ENCODE assay signal across 13 cellular contexts in genomic region chr12:25518512-25518911, GRCh38. TPM values are rescaled to one million over a fixed set of nuclear protein-coding genes. Genes with fewer than 3 reads are reported as not detected.
DNase-seq lines count a peak whose midpoint lies in the region; ATAC-seq and TF ChIP-seq lines count a peak whose summit lies in the region.
"Had no signal": no experiment of that assay in that cellular context is flagged by ENCODE, and none has a peak within 500 bp of the region (broad histone marks: within the 10 kb centered on the region; RNA-seq: fewer than 3 reads in every experiment).

No MANE protein-coding gene starts in this region.

- H3K27ac Mint-ChIP-seq in stimulated activated naive B cell treated with anti-CD40 and anti-IgM and Interleukin-4, amounts not matched to agents 10 μg/mL and 1 μg/mL and 100 μg/mL, for 72 hours = no peak overlapping the region
- H3K27ac Mint-ChIP-seq: CD4-positive, CD25-positive, alpha-beta regulatory T cell had no signal

- no peaks in the 10 kb centered on the region for H3K36me3 Mint-ChIP-seq in stimulated activated naive B cell treated with anti-CD40 and anti-IgM and Interleukin-4, amounts not matched to agents 10 μg/mL and 1 μg/mL and 100 μg/mL, for 72 hours
- H3K36me3 Mint-ChIP-seq: CD4-positive, CD25-positive, alpha-beta regulatory T cell had no signal

- DNase-seq in AG20443 (ENCODE audit: low spot score) (peak; percentile 20), choroid plexus epithelial cell (ENCODE audit: low read depth) (peak; percentile 21), left lobe of liver (ENCODE audit: low spot score) (no peak), NCI-H2081 (lab: John Stamatoyannopoulos, UW) (no peak), D341Med (ENCODE audit: low spot score) (no peak)
- no peak for DNase-seq in stimulated activated naive B cell treated with anti-CD40 and anti-IgM and Interleukin-4, amounts not matched to agents 10 μg/mL and 1 μg/mL and 100 μg/mL, for 72 hours
- DNase-seq: CD4-positive, CD25-positive, alpha-beta regulatory T cell; NCI-H1436 treated with DMSO at 0.1 percent for 48 hours; T1000 had no signal

- peaks cover 8 to 9% of the 10 kb centered on the region in 2 donors for H3K27me3 Mint-ChIP-seq in stimulated activated naive B cell treated with anti-CD40 and anti-IgM and Interleukin-4, amounts not matched to agents 10 μg/mL and 1 μg/mL and 100 μg/mL, for 72 hours
- H3K27me3 Mint-ChIP-seq: CD4-positive, CD25-positive, alpha-beta regulatory T cell had no signal

- no peak overlapping the region for H3K4me3 Mint-ChIP-seq in stimulated activated naive B cell treated with anti-CD40 and anti-IgM and Interleukin-4, amounts not matched to agents 10 μg/mL and 1 μg/mL and 100 μg/mL, for 72 hours
- H3K4me3 Mint-ChIP-seq: CD4-positive, CD25-positive, alpha-beta regulatory T cell had no signal

- TF ChIP-seq CTCF in choroid plexus epithelial cell (conservative IDR thresholded peaks at IDR 0.05; ENCODE audit: low read depth, low read length) = no peak

- H3K4me1 Mint-ChIP-seq in stimulated activated naive B cell treated with anti-CD40 and anti-IgM and Interleukin-4, amounts not matched to agents 10 μg/mL and 1 μg/mL and 100 μg/mL, for 72 hours = no peaks in the 10 kb centered on the region
- H3K4me1 Mint-ChIP-seq: CD4-positive, CD25-positive, alpha-beta regulatory T cell had no signal

- peak; percentile 89 for ATAC-seq in GM19438 (IDR thresholded peaks at IDR 0.05; ENCODE audit: low read depth, unreplicated experiment)
- ATAC-seq in HG03342 (IDR thresholded peaks at IDR 0.05; ENCODE audit: unreplicated experiment) = peak; percentile 97
- no peak for ATAC-seq in stimulated activated naive B cell treated with anti-CD40 and anti-IgM and Interleukin-4, amounts not matched to agents 10 μg/mL and 1 μg/mL and 100 μg/mL, for 72 hours (replicated peaks)
- no peak for ATAC-seq in left lobe of liver

- no peak overlapping the region for H3K4me3 ChIP-seq in choroid plexus epithelial cell (ENCODE audit: low read depth, low read length)
- H3K4me3 ChIP-seq: skin epidermis, tibial nerve had no signal

- no peaks in the 10 kb centered on the region for H3K9me3 Mint-ChIP-seq in stimulated activated naive B cell treated with anti-CD40 and anti-IgM and Interleukin-4, amounts not matched to agents 10 μg/mL and 1 μg/mL and 100 μg/mL, for 72 hours

RNA-seq across cellular contexts. Expression of gene LMNTD1, which starts 34.6 kb away (rescaled TPM):
- total RNA-seq in left lobe of liver = not detected
- total RNA-seq: CD4-positive, CD25-positive, alpha-beta regulatory T cell; tibial nerve had no signal

Comparison
In these comparisons a context has a peak if more than half of its experiments do, and no peak if none do; other contexts are left out.
1. DNase-seq: peak in AG20443 (single experiment) and choroid plexus epithelial cell (single experiment); none in stimulated activated naive B cell treated with anti-CD40 and anti-IgM and Interleukin-4, amounts not matched to agents 10 μg/mL and 1 μg/mL and 100 μg/mL, for 72 hours (single experiment), left lobe of liver (single experiment), NCI-H2081 (0 of 2) and D341Med (single experiment).
2. ATAC-seq: peak in GM19438 (single experiment) and HG03342 (single experiment); none in stimulated activated naive B cell treated with anti-CD40 and anti-IgM and Interleukin-4, amounts not matched to agents 10 μg/mL and 1 μg/mL and 100 μg/mL, for 72 hours (0 of 2) and left lobe of liver (single experiment).